In genomic region chr10:132331956-132332749, GRCh38 we compare ENCODE assay signal across 8 cellular contexts.
DNase-seq lines count a peak whose midpoint lies in the region; ATAC-seq and TF ChIP-seq lines count a peak whose summit lies in the region.

LRRC27 (plus strand) TSS chr10:132332193; CDS start chr10:132333525, 1,332 bp downstream.

- peak within 1 kb of the TSS; percentile 99 for H3K4me3 ChIP-seq in AG10803 (ENCODE audit: low read length)

- TF ChIP-seq CTCF in AG10803 (conservative IDR thresholded peaks at IDR 0.05; ENCODE audit: low read length) = no peak

- no peaks in the 10 kb centered on the region for H3K9me3 Mint-ChIP-seq in central memory CD8-positive, alpha-beta T cell

- peaks cover 62% of the 10 kb centered on the region for H3K4me1 Mint-ChIP-seq in central memory CD8-positive, alpha-beta T cell

- ATAC-seq in GM19043 (IDR thresholded peaks at IDR 0.05; ENCODE audit: low read depth, unreplicated experiment) = peak; percentile 50
- peak; percentile 63 for ATAC-seq in HG03342 (IDR thresholded peaks at IDR 0.05; ENCODE audit: unreplicated experiment)
- ATAC-seq in central memory CD8-positive, alpha-beta T cell (replicated peaks; ENCODE audit: extremely low read depth, poor library complexity, severe bottlenecking) = peak; percentile 87

- no peaks in the 10 kb centered on the region for H3K27me3 Mint-ChIP-seq in central memory CD8-positive, alpha-beta T cell

- DNase-seq in AG10803 (ENCODE audit: low read depth) = peak; percentile 97
- peak; percentile 95 for DNase-seq in NCI-H345 (lab: John Stamatoyannopoulos, UW)
- DNase-seq in activated CD4-positive, CD25-positive, alpha-beta regulatory T cell treated with anti-CD3 and anti-CD28 coated beads, Interleukin-2, amount 50 U/mL, for 16 hours (ENCODE audit: low read depth, low spot score) = peak; percentile 100
- DNase-seq in central memory CD8-positive, alpha-beta T cell (ENCODE audit: low spot score in 2 of 2) = peak; percentile 99 to 100
- DNase-seq in islet precursor cell = peak; percentile 98
- peak; percentile 97 to 98 for DNase-seq in stimulated activated CD4-positive, alpha-beta T cell treated with anti-CD3 and anti-CD28 coated beads, Interleukin-12 subunit alpha, Interleukin-12 subunit beta, amount 100 ng/mL, for 24 hours (ENCODE audit: low read depth in 2 of 2)

- peak within 1 kb of the TSS; percentile 96 for H3K27ac Mint-ChIP-seq in central memory CD8-positive, alpha-beta T cell (ENCODE audit: low read depth)

- peak within 1 kb of the TSS; percentile 92 for H3K4me3 Mint-ChIP-seq in central memory CD8-positive, alpha-beta T cell

- peaks cover 19% of the 10 kb centered on the region for H3K36me3 Mint-ChIP-seq in central memory CD8-positive, alpha-beta T cell (ENCODE audit: insufficient read depth)

Comparison
In these comparisons a context has a peak if more than half of its experiments do, and no peak if none do; other contexts are left out.
1. Peak in every context shown above with its lines: DNase-seq, ATAC-seq and H3K4me3 ChIP-seq.